8 cellular contexts compared by ENCODE assay signal in genomic region chrX:136911253-136912045, GRCh38. TPM values are rescaled to one million over a fixed set of nuclear protein-coding genes. Genes with fewer than 3 reads are reported as not detected.
A peak's percentile ranks its signal among the peaks of the same experiment; 100 is the strongest.
DNase-seq lines count a peak whose midpoint lies in the region; ATAC-seq, FAIRE-seq and TF ChIP-seq lines count a peak whose summit lies in the region.
"Not testable (repeated sequence)": the region's sequence is repeated elsewhere in the genome, so short reads cannot be mapped to it uniquely, and the experiment has no call there.

No MANE protein-coding gene starts in this region.

- intact Hi-C loops in A673 (cut with micrococcal nuclease; ENCODE audit: unreplicated experiment) = not testable (repeated sequence)
- intact Hi-C loops in activated T-helper 2 cell treated with anti-CD3 and anti-CD28 coated beads, Interferon-gamma antibody, Interleukin-2, Interleukin-4, amounts not matched to agents 10 μg/mL and 5 μg/mL and 100 μg/mL, durations not matched to agents 14 hours and 24 hours and 36 hours (cut with micrococcal nuclease) = loop anchor here (10.0 kb wide), 1 partner anchor 417 kb away; the partner anchor contains the start of gene HTATSF1
- intact Hi-C loops in endothelial cell of umbilical vein (cut with micrococcal nuclease) = loop anchor here (5.0 kb wide), 1 partner anchor 144 kb away; no protein-coding TSS in a partner anchor
- intact Hi-C loops in sigmoid colon (cut with DNase I) = loop anchor here (5.0 kb wide), 1 partner anchor 649 kb away; no protein-coding TSS in a partner anchor

- not testable (repeated sequence) for H2BK5ac ChIP-seq in mesenchymal stem cell (ENCODE audit: low read depth, low read length, poor library complexity, severe bottlenecking)

- not testable (repeated sequence) for H3K36me3 ChIP-seq in A673 (ENCODE audit: insufficient read depth, low read length, poor library complexity, severe bottlenecking); endothelial cell of umbilical vein (ENCODE audit: control insufficient read depth in 2 of 2, extremely low read depth in 1 of 2, insufficient read depth in 2 of 2, low read length in 2 of 2); mesenchymal stem cell (ENCODE audit: control insufficient read depth in 1 of 2, insufficient read depth in 2 of 2, low read depth in 1 of 2, low read length in 2 of 2); sigmoid colon

- not testable (repeated sequence) for H3K4me2 ChIP-seq in endothelial cell of umbilical vein (ENCODE audit: insufficient read depth, low read length); mesenchymal stem cell (ENCODE audit: low read length, poor library complexity, severe bottlenecking)

- POLR2A ChIA-PET in A673 (lab: Charles Lee; ENCODE audit: low non-redundant PET); WTC11 (lab: Charles Lee); endothelial cell of umbilical vein (lab: Charles Lee): not testable (repeated sequence)

- not testable (repeated sequence) for H3K9me3 ChIP-seq in A673 (ENCODE audit: low read depth, low read length, poor library complexity, severe bottlenecking); endothelial cell of umbilical vein (replicated peaks; ENCODE audit: control insufficient read depth, insufficient read depth, low read length); mesenchymal stem cell (ENCODE audit: control insufficient read depth, low read length); sigmoid colon

- not testable (repeated sequence) for H2BK120ac ChIP-seq in mesenchymal stem cell (ENCODE audit: low read depth, low read length)

- TF ChIP-seq EP300 in sigmoid colon (IDR thresholded peaks at IDR 0.05) = not testable (repeated sequence)

- not testable (repeated sequence) for H2AFZ ChIP-seq in endothelial cell of umbilical vein (ENCODE audit: low read depth, low read length); mesenchymal stem cell (ENCODE audit: low read depth, low read length)

- H3K9ac ChIP-seq in endothelial cell of umbilical vein (replicated peaks; ENCODE audit: extremely low read depth, insufficient read depth, low read length) = not testable (repeated sequence)
- peak overlapping the region; percentile 79 for H3K9ac ChIP-seq in mesenchymal stem cell (ENCODE audit: low read length)

- H3K4me3 Mint-ChIP-seq in WTC11 = 0 out of 2 replicates have a peak overlapping the region, but pooled peaks have one; percentile 24
- peak overlapping the region; percentile 39 for H3K4me3 Mint-ChIP-seq in activated T-helper 2 cell treated with anti-CD3 and anti-CD28 coated beads, Interferon-gamma antibody, Interleukin-2, Interleukin-4, amounts not matched to agents 10 μg/mL and 5 μg/mL and 100 μg/mL, durations not matched to agents 14 hours and 24 hours and 36 hours (ENCODE audit: low read depth)

- H3K27me3 ChIP-seq in A673 (replicated peaks; ENCODE audit: insufficient read depth, low read depth, low read length, poor library complexity); endothelial cell of umbilical vein (ENCODE audit: control insufficient read depth in 2 of 2, insufficient read depth in 2 of 2, low read length in 2 of 2); mesenchymal stem cell (ENCODE audit: control insufficient read depth in 1 of 2, insufficient read depth in 1 of 2, low read length in 2 of 2); sigmoid colon: not testable (repeated sequence)

- not testable (repeated sequence) for H4K8ac ChIP-seq in mesenchymal stem cell (ENCODE audit: low read length)

- H3K27ac Mint-ChIP-seq in WTC11; activated T-helper 2 cell treated with anti-CD3 and anti-CD28 coated beads, Interferon-gamma antibody, Interleukin-2, Interleukin-4, amounts not matched to agents 10 μg/mL and 5 μg/mL and 100 μg/mL, durations not matched to agents 14 hours and 24 hours and 36 hours: not testable (repeated sequence)

- H3K27me3 Mint-ChIP-seq in WTC11 (ENCODE audit: low read depth); activated T-helper 2 cell treated with anti-CD3 and anti-CD28 coated beads, Interferon-gamma antibody, Interleukin-2, Interleukin-4, amounts not matched to agents 10 μg/mL and 5 μg/mL and 100 μg/mL, durations not matched to agents 14 hours and 24 hours and 36 hours (ENCODE audit: low read depth): not testable (repeated sequence)

- not testable (repeated sequence) for H3K79me2 ChIP-seq in endothelial cell of umbilical vein (ENCODE audit: control insufficient read depth, insufficient read depth, low read length)

- CTCF ChIA-PET in A673 (lab: Charles Lee); WTC11 (lab: Charles Lee); endothelial cell of umbilical vein (lab: Charles Lee): not testable (repeated sequence)

- not testable (repeated sequence) for H2BK12ac ChIP-seq in mesenchymal stem cell (ENCODE audit: low read length in 2 of 2)

- not testable (repeated sequence) for H2BK15ac ChIP-seq in mesenchymal stem cell (ENCODE audit: low read depth, poor library complexity, severe bottlenecking)

- H3K4me3 ChIP-seq in A673 (ENCODE audit: low read depth, low read length, poor library complexity, severe bottlenecking) (peak overlapping the region; percentile 63), mesenchymal stem cell (ENCODE audit: insufficient read depth in 1 of 2, low read depth in 1 of 2, low read length in 2 of 2) (peak overlapping the region in 1 of 2 experiments; percentile 87)
- not testable (repeated sequence) for H3K4me3 ChIP-seq in endothelial cell of umbilical vein (replicated peaks in 1 of 3; ENCODE audit: insufficient read depth in 1 of 3, low read depth in 1 of 3, low read length in 3 of 3); sigmoid colon

- not testable (repeated sequence) for H3K4ac ChIP-seq in mesenchymal stem cell (ENCODE audit: low read depth in 1 of 2, low read length in 2 of 2)

- not testable (repeated sequence) for H3K14ac ChIP-seq in mesenchymal stem cell (ENCODE audit: low read length in 2 of 2)

- WGBS in mesenchymal stem cell = 91% methylated on average over 1 of the region's 9 CpGs
- WGBS in sigmoid colon, 2 donors = 50 to 69% methylated on average over 9 of the region's 9 CpGs

- TF ChIP-seq POLR2A in endothelial cell of umbilical vein (IDR thresholded peaks at IDR 0.05; ENCODE audit: low read depth, low read length); sigmoid colon (IDR thresholded peaks at IDR 0.05): not testable (repeated sequence)

- not testable (repeated sequence) for H3K4me1 ChIP-seq in A673 (ENCODE audit: insufficient read depth, low read length, poor library complexity, severe bottlenecking); endothelial cell of umbilical vein (ENCODE audit: control insufficient read depth, extremely low read depth, insufficient read depth, low read length); mesenchymal stem cell (ENCODE audit: control insufficient read depth, insufficient read depth, low read depth, low read length); sigmoid colon

- not testable (repeated sequence) for H4K20me1 ChIP-seq in endothelial cell of umbilical vein (replicated peaks; ENCODE audit: control insufficient read depth, extremely low read depth, insufficient read depth, low read length)

- H3K23ac ChIP-seq in mesenchymal stem cell (ENCODE audit: low read length in 2 of 2) = not testable (repeated sequence)

- not testable (repeated sequence) for H3K18ac ChIP-seq in mesenchymal stem cell (ENCODE audit: low read depth in 1 of 2, low read length in 2 of 2)

- DNase-seq in A673 (ENCODE audit: low spot score); GM19239 (ENCODE audit: insufficient read length, low spot score); WTC11 (ENCODE audit: low spot score); activated T-helper 2 cell treated with anti-CD3 and anti-CD28 coated beads, Interferon-gamma antibody, Interleukin-2, Interleukin-4, amounts not matched to agents 10 μg/mL and 5 μg/mL and 100 μg/mL, durations not matched to agents 14 hours and 24 hours and 36 hours (ENCODE audit: low spot score); endothelial cell of umbilical vein (ENCODE audit: low read depth, low spot score); mesenchymal stem cell; sigmoid colon: not testable (repeated sequence)
- DNase-seq in NK-92 treated with Interleukin-12 subunit alpha and Interleukin-12 subunit beta, amount 100 ng/mL, for 24 hours (lab: John Stamatoyannopoulos, UW) = peak; percentile 37

- not testable (repeated sequence) for H2AK5ac ChIP-seq in mesenchymal stem cell (ENCODE audit: low read length, severe bottlenecking)

- not testable (repeated sequence) for H4K91ac ChIP-seq in mesenchymal stem cell (ENCODE audit: low read length)

- not testable (repeated sequence) for BruUV-seq in A673 (replicated peaks; lab: Mats Ljungman, UMichigan); endothelial cell of umbilical vein (replicated peaks; lab: Mats Ljungman, UMichigan)

- not testable (repeated sequence) for H3K36me3 Mint-ChIP-seq in WTC11; activated T-helper 2 cell treated with anti-CD3 and anti-CD28 coated beads, Interferon-gamma antibody, Interleukin-2, Interleukin-4, amounts not matched to agents 10 μg/mL and 5 μg/mL and 100 μg/mL, durations not matched to agents 14 hours and 24 hours and 36 hours (ENCODE audit: low read depth)

- H3K79me1 ChIP-seq in mesenchymal stem cell (replicated peaks; ENCODE audit: low read length, poor library complexity, severe bottlenecking) = not testable (repeated sequence)

- H3K9me1 ChIP-seq in endothelial cell of umbilical vein (replicated peaks; ENCODE audit: control insufficient read depth, extremely low read depth, insufficient read depth, low read length) = not testable (repeated sequence)

- H3K4me1 Mint-ChIP-seq in WTC11 = not testable (repeated sequence)
- peaks cover 12% of the 10 kb centered on the region for H3K4me1 Mint-ChIP-seq in activated T-helper 2 cell treated with anti-CD3 and anti-CD28 coated beads, Interferon-gamma antibody, Interleukin-2, Interleukin-4, amounts not matched to agents 10 μg/mL and 5 μg/mL and 100 μg/mL, durations not matched to agents 14 hours and 24 hours and 36 hours (ENCODE audit: low read depth)

- TF ChIP-seq CTCF in A673 (conservative IDR thresholded peaks at IDR 0.05; ENCODE audit: low read depth, low read length); WTC11 (IDR thresholded peaks at IDR 0.05); endothelial cell of umbilical vein (IDR thresholded peaks at IDR 0.05; ENCODE audit: extremely low read depth in 1 of 2, insufficient read depth in 1 of 2, low read depth in 1 of 2, low read length in 2 of 2); sigmoid colon (IDR thresholded peaks at IDR 0.05): not testable (repeated sequence)

- peak overlapping the region; percentile 35 for H3K27ac ChIP-seq in A673 (ENCODE audit: low read depth, low read length, poor library complexity, severe bottlenecking)
- H3K27ac ChIP-seq in endothelial cell of umbilical vein (ENCODE audit: insufficient read depth, low read depth, low read length); mesenchymal stem cell (ENCODE audit: low read length, poor library complexity, severe bottlenecking): not testable (repeated sequence)
- peak overlapping the region; percentile 81 to 89 (median 87) for H3K27ac ChIP-seq in sigmoid colon

- FAIRE-seq in GM19239 (lab: Jason Lieb, UNC) = peak; percentile 31
- peak; percentile 28 for FAIRE-seq in endothelial cell of umbilical vein (lab: Jason Lieb, UNC)

- not testable (repeated sequence) for H3K9me3 Mint-ChIP-seq in WTC11; activated T-helper 2 cell treated with anti-CD3 and anti-CD28 coated beads, Interferon-gamma antibody, Interleukin-2, Interleukin-4, amounts not matched to agents 10 μg/mL and 5 μg/mL and 100 μg/mL, durations not matched to agents 14 hours and 24 hours and 36 hours

- ATAC-seq in WTC11 = not testable (repeated sequence)

- dilution Hi-C loops in endothelial cell of umbilical vein (cut with MboI; ENCODE audit: extremely low pct_ligation_motif_present, low sequenced_read_pairs) = not testable (repeated sequence)

RNA-seq across cellular contexts. Expression of gene RBMX, which starts 30.9 kb away (rescaled TPM):
- total RNA-seq in A673 (2021) (422 and 432 TPM in 2 replicates), WTC11 (2021) (373 to 398 TPM (median 379 TPM) in 3 replicates), endothelial cell of umbilical vein (235 and 251 TPM in 2 replicates), sigmoid colon (100 to 1,000 TPM; 173 to 334 (median 243) TPM)
- total RNA-seq in activated T-helper 2 cell treated with anti-CD3 and anti-CD28 coated beads, Interferon-gamma antibody, Interleukin-2, Interleukin-4, amounts not matched to agents 10 μg/mL and 5 μg/mL and 100 μg/mL, durations not matched to agents 14 hours and 24 hours and 36 hours = 287 and 311 TPM in 2 replicates
- polyA plus RNA-seq in endothelial cell of umbilical vein (99.1 and 117 TPM in 2 replicates), sigmoid colon (100 to 1,000 TPM in 1 of 3 donors, 10 to 100 TPM in 2; 58.7 to 115 (median 88.9) TPM)
- polyA plus RNA-seq in endothelial cell of umbilical vein (2011; cell fraction: cytosol; rRNA removed) = 117 and 122 TPM in 2 replicates
- 237 and 314 TPM in 2 replicates for polyA plus RNA-seq in endothelial cell of umbilical vein (2011; cell fraction: nucleus; rRNA removed)
- polyA plus RNA-seq in endothelial cell of umbilical vein (2012) = 167 and 202 TPM in 2 replicates
- 132 and 141 TPM in 2 replicates for polyA minus RNA-seq in endothelial cell of umbilical vein
- polyA minus RNA-seq in endothelial cell of umbilical vein (2011; cell fraction: cytosol; rRNA and poly(A)+ RNA removed) = 143 TPM
- polyA minus RNA-seq in endothelial cell of umbilical vein (2011; cell fraction: nucleus; rRNA and poly(A)+ RNA removed) = 75.9 and 92.8 TPM in 2 replicates
- 119 TPM for polyA plus RNA-seq in mesenchymal stem cell (2013, experiment 1 of 2)
- 120 TPM for polyA plus RNA-seq in mesenchymal stem cell (2013, experiment 2 of 2)
